ENCODE assay signal across 1 cellular context in genomic region chr10:68954904-68955303, GRCh38.
TF ChIP-seq lines count a peak whose summit lies in the region.

No MANE protein-coding gene starts in this region.

TF ChIP-seq in HepG2, 621 proteins besides CTCF, POLR2A, EP300 and RAD21:
- no peak for TF ChIP-seq SATB2 (CRISPR knock-in tag; IDR thresholded peaks at IDR 0.05)
- no peak for TF ChIP-seq ATF1 (CRISPR knock-in tag; IDR thresholded peaks at IDR 0.05)
- TF ChIP-seq FOXA3 (CRISPR knock-in tag; IDR thresholded peaks at IDR 0.05) = no peak
- TF ChIP-seq FOSL2 (CRISPR knock-in tag; IDR thresholded peaks at IDR 0.05) = no peak
- no peak for TF ChIP-seq KLF11 (CRISPR knock-in tag; IDR thresholded peaks at IDR 0.05)
- no peak for TF ChIP-seq GATAD2A (CRISPR knock-in tag; IDR thresholded peaks at IDR 0.05)
- TF ChIP-seq TRIM22 (IDR thresholded peaks at IDR 0.05) = no peak
- TF ChIP-seq RARG (CRISPR knock-in tag; IDR thresholded peaks at IDR 0.05; ENCODE audit: low read depth) = no peak
- no peak for TF ChIP-seq U2AF1 (optimal IDR thresholded peaks at IDR 0.05; ENCODE audit: low read depth, low read length)
- TF ChIP-seq ZNF740 (CRISPR knock-in tag; IDR thresholded peaks at IDR 0.05) = no peak
- no peak for TF ChIP-seq TBX3 (IDR thresholded peaks at IDR 0.05; ENCODE audit: borderline replicate concordance)
- no peak for TF ChIP-seq IRX3 (CRISPR knock-in tag; IDR thresholded peaks at IDR 0.05; ENCODE audit: borderline replicate concordance, low read depth)
- TF ChIP-seq, protein P1, sequence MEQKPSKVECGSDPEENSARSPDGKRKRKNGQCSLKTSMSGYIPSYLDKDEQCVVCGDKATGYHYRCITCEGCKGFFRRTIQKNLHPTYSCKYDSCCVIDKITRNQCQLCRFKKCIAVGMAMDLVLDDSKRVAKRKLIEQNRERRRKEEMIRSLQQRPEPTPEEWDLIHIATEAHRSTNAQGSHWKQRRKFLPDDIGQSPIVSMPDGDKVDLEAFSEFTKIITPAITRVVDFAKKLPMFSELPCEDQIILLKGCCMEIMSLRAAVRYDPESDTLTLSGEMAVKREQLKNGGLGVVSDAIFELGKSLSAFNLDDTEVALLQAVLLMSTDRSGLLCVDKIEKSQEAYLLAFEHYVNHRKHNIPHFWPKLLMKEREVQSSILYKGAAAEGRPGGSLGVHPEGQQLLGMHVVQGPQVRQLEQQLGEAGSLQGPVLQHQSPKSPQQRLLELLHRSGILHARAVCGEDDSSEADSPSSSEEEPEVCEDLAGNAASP (CRISPR knock-in tag; IDR thresholded peaks at IDR 0.05; ENCODE audit: borderline replicate concordance) = no peak
- TF ChIP-seq ZNF207 (IDR thresholded peaks at IDR 0.05; ENCODE audit: borderline replicate concordance) = no peak
- no peak for TF ChIP-seq NFKBIZ (CRISPR knock-in tag; IDR thresholded peaks at IDR 0.05)
- no peak for TF ChIP-seq RAD51 (IDR thresholded peaks at IDR 0.05; ENCODE audit: borderline replicate concordance)
- TF ChIP-seq, protein P2, sequence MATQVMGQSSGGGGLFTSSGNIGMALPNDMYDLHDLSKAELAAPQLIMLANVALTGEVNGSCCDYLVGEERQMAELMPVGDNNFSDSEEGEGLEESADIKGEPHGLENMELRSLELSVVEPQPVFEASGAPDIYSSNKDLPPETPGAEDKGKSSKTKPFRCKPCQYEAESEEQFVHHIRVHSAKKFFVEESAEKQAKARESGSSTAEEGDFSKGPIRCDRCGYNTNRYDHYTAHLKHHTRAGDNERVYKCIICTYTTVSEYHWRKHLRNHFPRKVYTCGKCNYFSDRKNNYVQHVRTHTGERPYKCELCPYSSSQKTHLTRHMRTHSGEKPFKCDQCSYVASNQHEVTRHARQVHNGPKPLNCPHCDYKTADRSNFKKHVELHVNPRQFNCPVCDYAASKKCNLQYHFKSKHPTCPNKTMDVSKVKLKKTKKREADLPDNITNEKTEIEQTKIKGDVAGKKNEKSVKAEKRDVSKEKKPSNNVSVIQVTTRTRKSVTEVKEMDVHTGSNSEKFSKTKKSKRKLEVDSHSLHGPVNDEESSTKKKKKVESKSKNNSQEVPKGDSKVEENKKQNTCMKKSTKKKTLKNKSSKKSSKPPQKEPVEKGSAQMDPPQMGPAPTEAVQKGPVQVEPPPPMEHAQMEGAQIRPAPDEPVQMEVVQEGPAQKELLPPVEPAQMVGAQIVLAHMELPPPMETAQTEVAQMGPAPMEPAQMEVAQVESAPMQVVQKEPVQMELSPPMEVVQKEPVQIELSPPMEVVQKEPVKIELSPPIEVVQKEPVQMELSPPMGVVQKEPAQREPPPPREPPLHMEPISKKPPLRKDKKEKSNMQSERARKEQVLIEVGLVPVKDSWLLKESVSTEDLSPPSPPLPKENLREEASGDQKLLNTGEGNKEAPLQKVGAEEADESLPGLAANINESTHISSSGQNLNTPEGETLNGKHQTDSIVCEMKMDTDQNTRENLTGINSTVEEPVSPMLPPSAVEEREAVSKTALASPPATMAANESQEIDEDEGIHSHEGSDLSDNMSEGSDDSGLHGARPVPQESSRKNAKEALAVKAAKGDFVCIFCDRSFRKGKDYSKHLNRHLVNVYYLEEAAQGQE (IDR thresholded peaks at IDR 0.05; ENCODE audit: borderline replicate concordance in 1 of 2, low read depth in 1 of 2, low read length in 2 of 2) = no peak
- TF ChIP-seq MLXIP (CRISPR knock-in tag; IDR thresholded peaks at IDR 0.05; ENCODE audit: borderline replicate concordance) = no peak
- TF ChIP-seq KLF13 (CRISPR knock-in tag; IDR thresholded peaks at IDR 0.05) = no peak
- no peak for TF ChIP-seq PTBP1 (IDR thresholded peaks at IDR 0.05; ENCODE audit: low read depth, low read length, poor library complexity, severe bottlenecking)
